In the genomic region with DNA sequence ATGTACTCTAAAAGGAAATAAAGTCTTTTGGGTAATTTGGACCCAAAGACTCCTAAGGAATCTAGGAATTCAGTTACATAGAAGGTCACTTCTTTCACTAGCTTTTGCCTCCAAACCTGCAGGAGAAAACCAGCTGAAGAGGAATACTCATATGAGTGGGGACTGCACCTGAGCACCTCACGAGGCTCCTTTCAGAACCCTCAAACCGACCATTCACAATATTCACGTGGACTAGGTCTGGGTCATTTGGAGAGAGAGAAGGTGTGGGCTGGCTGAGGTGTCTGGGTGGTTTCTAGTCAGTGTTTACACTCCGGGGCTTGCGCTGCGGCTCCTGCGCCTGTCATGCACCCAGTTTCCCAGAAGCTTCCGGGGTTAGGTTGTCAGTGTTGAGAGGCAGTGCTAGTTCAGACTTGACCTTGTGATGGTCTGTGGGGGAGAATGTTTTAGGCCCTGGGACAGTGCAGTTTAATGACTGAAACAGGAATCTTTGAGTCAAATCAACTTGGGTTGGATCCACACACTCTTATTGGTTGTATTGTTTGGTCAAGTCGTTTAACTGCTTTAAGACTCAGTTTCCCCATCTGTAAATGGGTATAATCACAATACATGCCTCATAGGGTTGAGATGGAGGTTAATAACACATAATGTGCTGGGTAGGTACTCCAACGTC, we compare ENCODE assay signal across 8 cellular contexts.
DNase-seq lines count a peak whose midpoint lies in the region; ATAC-seq, FAIRE-seq and TF ChIP-seq lines count a peak whose summit lies in the region.

No MANE protein-coding gene starts in this region.

- H3K79me2 ChIP-seq in H9 (ENCODE audit: insufficient read depth, low read length), result no peaks in the 10 kb centered on the region; the same call in 1 of the 2 replicates

- H3K4me1 Mint-ChIP-seq in H9 (peaks cover 18 to 23% of the 10 kb centered on the region in 2 experiments), T-cell (peaks cover 76 to 85% (median 80%) of the 10 kb centered on the region in 3 donors)
- peaks cover 91% of the 10 kb centered on the region for H3K4me1 Mint-ChIP-seq in dendritic cell treated with granulocyte-macrophage colony-stimulating factor and Interleukin-4, amounts not matched to agents 40 ng/mL and 50 ng/mL, for 4 days (ENCODE audit: low read depth)

- no peak overlapping the region for H2BK120ac ChIP-seq in H9 (ENCODE audit: low read depth, low read length, poor library complexity, severe bottlenecking)

- no peaks in the 10 kb centered on the region for H3K79me1 ChIP-seq in H9 (ENCODE audit: insufficient read depth, low read depth, low read length, poor library complexity, severe bottlenecking)

- H4K5ac ChIP-seq in H9 (ENCODE audit: insufficient read length, low read depth, low read length), result no peak overlapping the region

- WGBS in H9 (ENCODE audit: extremely low coverage, insufficient read length, low lambda C conversion rate), result no CpG with 5 or more reads among the region's 10 CpGs

- H3T11ph ChIP-seq in H9 (ENCODE audit: low read length), result no peak overlapping the region

- peak; percentile 68 to 85 (median 74) for ATAC-seq in T-cell (replicated peaks in 1 of 4)

- H2BK12ac ChIP-seq in H9 (ENCODE audit: insufficient read length, low read depth, low read length), result no peak overlapping the region

- H3K27me3 Mint-ChIP-seq in H9 (ENCODE audit: low read depth), result no peaks in the 10 kb centered on the region
- no peaks in the 10 kb centered on the region for H3K27me3 Mint-ChIP-seq in T-cell
- no peaks in the 10 kb centered on the region for H3K27me3 Mint-ChIP-seq in dendritic cell treated with granulocyte-macrophage colony-stimulating factor and Interleukin-4, amounts not matched to agents 40 ng/mL and 50 ng/mL, for 4 days

- H3K14ac ChIP-seq in H9 (ENCODE audit: insufficient read depth, low read length), result no peak overlapping the region

- H3K9me3 Mint-ChIP-seq in H9 (no peaks in the 10 kb centered on the region), T-cell (no peaks in the 10 kb centered on the region)
- H3K9me3 Mint-ChIP-seq in dendritic cell treated with granulocyte-macrophage colony-stimulating factor and Interleukin-4, amounts not matched to agents 40 ng/mL and 50 ng/mL, for 4 days, result no peaks in the 10 kb centered on the region

- H2AK5ac ChIP-seq in H9 (ENCODE audit: insufficient read length, low read length), result no peak overlapping the region

- H3K23ac ChIP-seq in H9 (ENCODE audit: insufficient read length, low read depth, low read length), result no peak overlapping the region

- H3K56ac ChIP-seq in H9 (ENCODE audit: insufficient read length, low read depth, low read length), result no peak overlapping the region

- H3K4ac ChIP-seq in H9 (ENCODE audit: low read depth, low read length), result no peak overlapping the region

- no peak overlapping the region for H3K4me2 ChIP-seq in H9 (ENCODE audit: insufficient read depth, insufficient read length, low read length)

- peak overlapping the region in 2 of 3 experiments; percentile 27 to 81; a peak in 1 of 7 replicates for H3K27ac Mint-ChIP-seq in H9
- H3K27ac Mint-ChIP-seq in T-cell, result peak overlapping the region; percentile 87 to 93
- peak overlapping the region; percentile 52 for H3K27ac Mint-ChIP-seq in dendritic cell treated with granulocyte-macrophage colony-stimulating factor and Interleukin-4, amounts not matched to agents 40 ng/mL and 50 ng/mL, for 4 days

- no peak overlapping the region for H2AFZ ChIP-seq in H9 (ENCODE audit: low read length)

- H3K23me2 ChIP-seq in H9 (ENCODE audit: insufficient read length, low read depth, low read length, poor library complexity, severe bottlenecking), result no peaks in the 10 kb centered on the region

- H4K8ac ChIP-seq in H9 (replicated peaks; ENCODE audit: insufficient read length, low read depth, low read length), result no peak overlapping the region

- CTCF ChIA-PET in T-cell (lab: Charles Lee), result interaction anchor here (0.7 to 3.8 kb wide), 8 partner anchors 8 to 36 kb away, joined by 3 to 29 read pairs (median 5); no protein-coding TSS in a partner anchor

- peak overlapping the region; percentile 30; the same call in 1 of the 2 replicates for H3K4me3 ChIP-seq in GM12865 (ENCODE audit: low read depth, low read length)

- H3K4me3 Mint-ChIP-seq in H9 (no peak overlapping the region), T-cell (peak overlapping the region; percentile 52 to 66 (median 59))
- peak overlapping the region; percentile 23 for H3K4me3 Mint-ChIP-seq in dendritic cell treated with granulocyte-macrophage colony-stimulating factor and Interleukin-4, amounts not matched to agents 40 ng/mL and 50 ng/mL, for 4 days

- H3K4me1 ChIP-seq in H9 (ENCODE audit: insufficient read depth, low read length), result no peaks in the 10 kb centered on the region; the same call in 1 of the 2 replicates

- H3K9me3 ChIP-seq in H9 (ENCODE audit: control insufficient read depth, low read depth, low read length), result no peaks in the 10 kb centered on the region

- H3K27ac ChIP-seq in H9 (ENCODE audit: insufficient read length, low read depth, low read length), result no peak overlapping the region

- POLR2A ChIA-PET in T-cell (lab: Charles Lee), result interaction anchor here in 1 of 2 donors (1.2 to 3.1 kb wide), 3 partner anchors 8 to 17 kb away, joined by 3 to 16 read pairs (median 5); no protein-coding TSS in a partner anchor

- TF ChIP-seq CTCF in GM12865 (IDR thresholded peaks at IDR 0.05; ENCODE audit: insufficient read depth, low read depth, low read length, missing control alignments) (no peak), H9 (conservative IDR thresholded peaks at IDR 0.05) (no peak)

- peak; percentile 94 for DNase-seq in GM12865 (ENCODE audit: low read depth)
- DNase-seq in H9, result no peak
- DNase-seq in T-cell, result peak in 33 of 34 experiments; percentile 16 to 56 (median 42)
- peak in 2 of 3 donors; percentile 47 to 55 for DNase-seq in stimulated activated CD4-positive, alpha-beta T cell treated with anti-CD3 and anti-CD28 coated beads, TNF-alpha, amount 100 ng/mL, for 48 hours (ENCODE audit: low read depth in 3 of 3)
- no peak for DNase-seq in RCC 7860 (ENCODE audit: low spot score)
- DNase-seq in amniotic stem cell (lab: John Stamatoyannopoulos, UW), result no peak
- no peak for DNase-seq in GDM1 (lab: John Stamatoyannopoulos, UW)

- H3K36me3 Mint-ChIP-seq in H9 (ENCODE audit: insufficient read depth in 1 of 3, low read depth in 3 of 3), result no peaks in the 10 kb centered on the region
- no peaks in the 10 kb centered on the region for H3K36me3 Mint-ChIP-seq in T-cell
- peaks cover 91% of the 10 kb centered on the region for H3K36me3 Mint-ChIP-seq in dendritic cell treated with granulocyte-macrophage colony-stimulating factor and Interleukin-4, amounts not matched to agents 40 ng/mL and 50 ng/mL, for 4 days (ENCODE audit: low read depth)

- no peak for FAIRE-seq in RCC 7860 (lab: Jason Lieb, UNC)

- no peak overlapping the region for H2BK20ac ChIP-seq in H9 (ENCODE audit: low read depth, low read length, poor library complexity, severe bottlenecking)

- no peak overlapping the region for H4K91ac ChIP-seq in H9 (ENCODE audit: insufficient read length, low read depth, low read length)

- no peak overlapping the region for H2BK5ac ChIP-seq in H9 (ENCODE audit: insufficient read length, low read length)

- H3K27me3 ChIP-seq in H9 (ENCODE audit: insufficient read depth, low read length), result no peaks in the 10 kb centered on the region

- intact Hi-C loops in dendritic cell treated with granulocyte-macrophage colony-stimulating factor and Interleukin-4, amounts not matched to agents 40 ng/mL and 50 ng/mL, for 4 days (cut with micrococcal nuclease), result no loop called here

- no peak overlapping the region for H2BK15ac ChIP-seq in H9 (ENCODE audit: low read depth, low read length)

- no peak overlapping the region for H3K9ac ChIP-seq in H9 (ENCODE audit: extremely low read depth, insufficient read length, low read length)

- H4K20me1 ChIP-seq in H9 (ENCODE audit: control insufficient read depth, insufficient read depth, insufficient read length), result no peaks in the 10 kb centered on the region

- peak overlapping the region; percentile 8 for H3K18ac ChIP-seq in H9 (ENCODE audit: insufficient read length, low read depth, low read length)

Comparison
In these comparisons a context has a peak if more than half of its experiments do, and no peak if none do; other contexts are left out.
1. DNase-seq: peak in GM12865 (single experiment), T-cell (33 of 34) and stimulated activated CD4-positive, alpha-beta T cell treated with anti-CD3 and anti-CD28 coated beads, TNF-alpha, amount 100 ng/mL, for 48 hours (2 of 3); none in H9 (single experiment), RCC 7860 (single experiment), amniotic stem cell (single experiment) and GDM1 (single experiment).
2. H3K4me3 Mint-ChIP-seq: peak in T-cell (3 of 3) and dendritic cell treated with granulocyte-macrophage colony-stimulating factor and Interleukin-4, amounts not matched to agents 40 ng/mL and 50 ng/mL, for 4 days (single experiment); none in H9 (0 of 2).
3. Peak in every context shown above with its lines, with median percentiles within 50 percentile points of each other: H3K27ac Mint-ChIP-seq.